16 cellular contexts compared by ENCODE assay signal in genomic region chr10:11148638-11149037, GRCh38.
DNase-seq lines count a peak whose midpoint lies in the region; ATAC-seq and TF ChIP-seq lines count a peak whose summit lies in the region.
"Had no signal": no experiment of that assay in that cellular context is flagged by ENCODE, and none has a peak within 500 bp of the region (broad histone marks: within the 10 kb centered on the region; RNA-seq: fewer than 3 reads in every experiment).

No MANE protein-coding gene starts in this region.

- TF ChIP-seq POLR2A in erythroblast (IDR thresholded peaks at IDR 0.05; ENCODE audit: low read length), result no peak

- no peak overlapping the region for H3K4me3 ChIP-seq in thymus (ENCODE audit: low read length)
- H3K4me3 ChIP-seq: HAP-1, lung, tibial nerve had no signal

- intact Hi-C loops in activated T-helper 2 cell treated with anti-CD3 and anti-CD28 coated beads, Interferon-gamma antibody, Interleukin-2, Interleukin-4, amounts not matched to agents 10 μg/mL and 5 μg/mL and 100 μg/mL, durations not matched to agents 14 hours and 24 hours and 36 hours (cut with micrococcal nuclease), result loop anchor here (1.0 to 5.0 kb wide), 3 partner anchors 7 to 36 kb away; no protein-coding TSS in a partner anchor

- WGBS in thymus, result 96% methylated on average over 2 of the region's 2 CpGs

- H3K4me3 Mint-ChIP-seq in activated naive CD4-positive, alpha-beta T cell treated with anti-CD3 and anti-CD28 coated beads, Interleukin-2, amount 50 U/mL, for 24 hours, result peak overlapping the region; percentile 90
- peak overlapping the region; percentile 76 for H3K4me3 Mint-ChIP-seq in activated T-helper 2 cell treated with anti-CD3 and anti-CD28 coated beads, Interferon-gamma antibody, Interleukin-2, Interleukin-4, amounts not matched to agents 10 μg/mL and 5 μg/mL and 100 μg/mL, durations not matched to agents 14 hours and 24 hours and 36 hours (ENCODE audit: low read depth)
- peak overlapping the region; percentile 78 to 96 (median 83) for H3K4me3 Mint-ChIP-seq in immature natural killer cell

- no peaks in the 10 kb centered on the region for H3K9me3 Mint-ChIP-seq in activated naive CD4-positive, alpha-beta T cell treated with anti-CD3 and anti-CD28 coated beads, Interleukin-2, amount 50 U/mL, for 24 hours
- H3K9me3 Mint-ChIP-seq in activated T-helper 2 cell treated with anti-CD3 and anti-CD28 coated beads, Interferon-gamma antibody, Interleukin-2, Interleukin-4, amounts not matched to agents 10 μg/mL and 5 μg/mL and 100 μg/mL, durations not matched to agents 14 hours and 24 hours and 36 hours, result no peaks in the 10 kb centered on the region
- no peaks in the 10 kb centered on the region for H3K9me3 Mint-ChIP-seq in immature natural killer cell

- H3K27me3 Mint-ChIP-seq in activated naive CD4-positive, alpha-beta T cell treated with anti-CD3 and anti-CD28 coated beads, Interleukin-2, amount 50 U/mL, for 24 hours, result no peaks in the 10 kb centered on the region
- H3K27me3 Mint-ChIP-seq in activated T-helper 2 cell treated with anti-CD3 and anti-CD28 coated beads, Interferon-gamma antibody, Interleukin-2, Interleukin-4, amounts not matched to agents 10 μg/mL and 5 μg/mL and 100 μg/mL, durations not matched to agents 14 hours and 24 hours and 36 hours (ENCODE audit: low read depth), result no peaks in the 10 kb centered on the region
- H3K27me3 Mint-ChIP-seq in immature natural killer cell (ENCODE audit: low read depth in 3 of 3), result peaks cover 0 to 9% (median 5%) of the 10 kb centered on the region in 3 donors

- H3K27ac ChIP-seq in thymus (ENCODE audit: low read depth), result peak overlapping the region; percentile 67

- no peak for DNase-seq in activated naive CD4-positive, alpha-beta T cell treated with anti-CD3 and anti-CD28 coated beads, Interleukin-2, amount 50 U/mL, for 16 hours
- DNase-seq in activated T-helper 2 cell treated with anti-CD3 and anti-CD28 coated beads, Interferon-gamma antibody, Interleukin-2, Interleukin-4, amounts not matched to agents 10 μg/mL and 5 μg/mL and 100 μg/mL, durations not matched to agents 14 hours and 24 hours and 36 hours (ENCODE audit: low spot score), result no peak
- DNase-seq in immature natural killer cell (no peak), AG20443 (ENCODE audit: low spot score) (no peak), erythroblast (lab: John Stamatoyannopoulos, UW) (no peak)
- DNase-seq: anterior cingulate cortex, dermis blood vessel endothelial cell, NCI-H1930, NCI-H82, SHP77 treated with DMSO at 0.1 percent for 48 hours had no signal

- H3K27me3 ChIP-seq in thymus (ENCODE audit: control insufficient read depth, insufficient read depth), result no peaks in the 10 kb centered on the region
- H3K27me3 ChIP-seq: tibial nerve had no signal

- peak overlapping the region; percentile 100 for H3K27ac Mint-ChIP-seq in activated naive CD4-positive, alpha-beta T cell treated with anti-CD3 and anti-CD28 coated beads, Interleukin-2, amount 50 U/mL, for 24 hours
- peak overlapping the region; percentile 98 for H3K27ac Mint-ChIP-seq in activated T-helper 2 cell treated with anti-CD3 and anti-CD28 coated beads, Interferon-gamma antibody, Interleukin-2, Interleukin-4, amounts not matched to agents 10 μg/mL and 5 μg/mL and 100 μg/mL, durations not matched to agents 14 hours and 24 hours and 36 hours
- peak overlapping the region; percentile 94 to 100 (median 98) for H3K27ac Mint-ChIP-seq in immature natural killer cell

- peaks cover 68% of the 10 kb centered on the region for H3K4me1 ChIP-seq in thymus (ENCODE audit: control insufficient read depth, insufficient read depth, low read length)

- no peak for ATAC-seq in HG03432 (IDR thresholded peaks at IDR 0.05; ENCODE audit: unreplicated experiment)

- no peaks in the 10 kb centered on the region for H3K36me3 Mint-ChIP-seq in activated naive CD4-positive, alpha-beta T cell treated with anti-CD3 and anti-CD28 coated beads, Interleukin-2, amount 50 U/mL, for 24 hours
- H3K36me3 Mint-ChIP-seq in activated T-helper 2 cell treated with anti-CD3 and anti-CD28 coated beads, Interferon-gamma antibody, Interleukin-2, Interleukin-4, amounts not matched to agents 10 μg/mL and 5 μg/mL and 100 μg/mL, durations not matched to agents 14 hours and 24 hours and 36 hours (ENCODE audit: low read depth), result no peaks in the 10 kb centered on the region
- H3K36me3 Mint-ChIP-seq in immature natural killer cell, result no peaks in the 10 kb centered on the region

- H3K36me3 ChIP-seq in thymus (ENCODE audit: control insufficient read depth, insufficient read depth), result no peaks in the 10 kb centered on the region
- H3K36me3 ChIP-seq: HAP-1, tibial nerve had no signal

- no peaks in the 10 kb centered on the region for H3K9me3 ChIP-seq in thymus (ENCODE audit: control insufficient read depth)
- H3K9me3 ChIP-seq: HAP-1, tibial nerve had no signal

- H3K4me1 Mint-ChIP-seq in activated naive CD4-positive, alpha-beta T cell treated with anti-CD3 and anti-CD28 coated beads, Interleukin-2, amount 50 U/mL, for 24 hours, result peaks cover 100% of the 10 kb centered on the region
- H3K4me1 Mint-ChIP-seq in activated T-helper 2 cell treated with anti-CD3 and anti-CD28 coated beads, Interferon-gamma antibody, Interleukin-2, Interleukin-4, amounts not matched to agents 10 μg/mL and 5 μg/mL and 100 μg/mL, durations not matched to agents 14 hours and 24 hours and 36 hours (ENCODE audit: low read depth), result peaks cover 85% of the 10 kb centered on the region
- H3K4me1 Mint-ChIP-seq in immature natural killer cell, result peaks cover 96 to 99% of the 10 kb centered on the region in 2 donors
